ENCODE assay signal across 8 cellular contexts in the genomic region with DNA sequence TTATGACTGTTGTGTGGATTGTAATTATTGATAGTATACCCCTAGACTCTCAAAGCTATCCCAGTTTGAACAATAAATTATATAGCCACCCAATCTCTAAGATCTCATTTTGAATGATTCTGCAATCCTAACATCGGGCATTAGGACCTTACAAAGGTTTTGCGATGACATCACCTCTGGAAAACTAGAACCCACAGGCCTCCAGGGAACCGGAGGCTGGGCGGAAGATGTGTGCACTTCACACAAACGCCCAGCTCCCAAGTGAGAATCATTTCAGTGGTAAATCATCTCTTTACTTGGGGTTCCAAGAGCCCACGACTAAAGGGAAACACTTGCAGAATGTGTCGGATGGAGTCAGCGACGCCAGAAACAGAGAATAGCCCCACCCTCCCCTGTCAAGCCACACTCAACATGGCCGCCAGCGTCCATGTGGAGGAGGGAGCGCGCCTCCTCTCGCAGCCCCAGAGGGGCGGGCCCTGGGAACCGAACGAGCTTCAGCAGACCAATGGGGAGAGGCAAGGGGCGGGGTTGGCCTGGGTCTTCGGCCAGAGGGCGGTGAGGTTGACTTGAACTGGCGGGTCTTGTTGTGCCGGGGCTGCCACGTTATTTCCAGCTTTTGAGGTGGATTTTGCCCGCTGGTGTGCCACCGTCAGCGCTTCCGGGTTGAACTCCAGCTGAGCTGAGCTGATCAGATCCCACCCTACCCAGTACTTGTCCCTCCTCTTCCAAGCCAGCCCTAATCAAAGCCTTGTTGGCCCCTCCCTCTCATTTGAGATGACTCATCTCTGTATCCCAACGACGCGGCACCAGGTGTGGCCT.
DNase-seq lines count a peak whose midpoint lies in the region; ATAC-seq and TF ChIP-seq lines count a peak whose summit lies in the region.

No MANE protein-coding gene starts in this region.

- DNase-seq in AG10803 (ENCODE audit: low read depth) (peak; percentile 98), NCI-H345 treated with DMSO at 0.1 percent for 48 hours (lab: John Stamatoyannopoulos, UW; ENCODE audit: unreplicated experiment) (peak; percentile 96), iris pigment epithelial cell (ENCODE audit: low read depth) (peak; percentile 99)
- peak; percentile 95 for DNase-seq in activated CD4-positive, CD25-positive, alpha-beta regulatory T cell treated with anti-CD3 and anti-CD28 coated beads, Interleukin-2, amount 50 U/mL, for 16 hours (ENCODE audit: low read depth, low spot score)
- DNase-seq in central memory CD8-positive, alpha-beta T cell (ENCODE audit: low spot score in 2 of 2): peak; percentile 93 to 95
- DNase-seq in stimulated activated CD4-positive, alpha-beta T cell treated with anti-CD3 and anti-CD28 coated beads, Interleukin-12 subunit alpha, Interleukin-12 subunit beta, amount 100 ng/mL, for 24 hours (ENCODE audit: low read depth in 2 of 2): peak; percentile 95 to 98

- peak overlapping the region; percentile 77 for H3K4me3 ChIP-seq in AG10803 (ENCODE audit: low read length)

- H3K27ac Mint-ChIP-seq in central memory CD8-positive, alpha-beta T cell (ENCODE audit: low read depth): peak overlapping the region; percentile 95

- no peaks in the 10 kb centered on the region for H3K9me3 Mint-ChIP-seq in central memory CD8-positive, alpha-beta T cell

- no peak for TF ChIP-seq CTCF in AG10803 (conservative IDR thresholded peaks at IDR 0.05; ENCODE audit: low read length)

- H3K27me3 Mint-ChIP-seq in central memory CD8-positive, alpha-beta T cell: no peaks in the 10 kb centered on the region

- peaks cover 11% of the 10 kb centered on the region for H3K4me1 Mint-ChIP-seq in central memory CD8-positive, alpha-beta T cell

- peaks cover 4% of the 10 kb centered on the region for H3K36me3 Mint-ChIP-seq in central memory CD8-positive, alpha-beta T cell (ENCODE audit: insufficient read depth)

- ATAC-seq in GM19035 (IDR thresholded peaks at IDR 0.05; ENCODE audit: unreplicated experiment): peak; percentile 98
- peak; percentile 98 for ATAC-seq in HG03342 (IDR thresholded peaks at IDR 0.05; ENCODE audit: unreplicated experiment)
- ATAC-seq in central memory CD8-positive, alpha-beta T cell (replicated peaks; ENCODE audit: extremely low read depth, poor library complexity, severe bottlenecking): peak; percentile 99

- H3K4me3 Mint-ChIP-seq in central memory CD8-positive, alpha-beta T cell: peak overlapping the region; percentile 87

Comparison
In these comparisons a context has a peak if more than half of its experiments do, and no peak if none do; other contexts are left out.
1. Peak in every context shown above with its lines: DNase-seq, ATAC-seq and H3K4me3 ChIP-seq.